8 cellular contexts compared by ENCODE assay signal in the genomic region with DNA sequence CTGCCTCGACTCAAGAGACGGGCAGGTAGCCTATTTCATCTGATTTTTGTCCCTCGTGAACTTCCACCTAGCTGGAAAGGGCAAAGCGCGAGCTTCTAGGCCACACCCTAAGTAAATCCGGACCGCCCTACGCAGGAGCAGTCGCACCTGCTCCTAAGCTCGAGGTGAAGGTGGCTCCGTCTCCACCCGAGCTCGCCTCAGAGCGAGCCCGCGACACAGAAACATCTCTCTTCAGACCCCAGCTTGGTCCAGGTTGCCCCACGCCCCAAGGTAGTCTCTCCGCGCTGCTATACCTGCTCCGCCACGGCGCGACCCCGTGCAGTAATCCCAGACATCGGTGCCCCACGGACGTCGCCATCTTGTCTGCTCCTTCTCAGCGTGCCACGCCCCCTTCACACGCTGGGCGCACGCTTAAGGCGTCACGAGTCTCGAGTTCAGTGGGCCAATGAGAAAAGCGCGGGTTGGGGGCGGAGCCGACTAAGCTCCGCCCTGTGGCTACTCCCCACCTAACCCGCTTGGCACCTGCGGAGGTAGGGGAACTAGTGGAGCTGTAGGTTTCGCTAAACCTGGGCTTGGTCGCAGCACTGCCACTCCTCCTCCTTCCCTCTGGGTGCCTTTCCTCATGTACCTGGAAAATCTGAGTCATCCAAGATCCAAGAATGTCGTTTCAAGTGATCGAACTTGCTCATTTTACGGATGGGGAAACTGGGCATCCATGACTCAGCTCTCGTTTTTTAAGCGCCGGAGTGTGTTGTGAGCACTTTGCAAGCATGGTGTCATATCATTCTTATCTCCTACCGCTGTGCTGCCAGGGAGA. TPM values are rescaled to one million over a fixed set of nuclear protein-coding genes. Genes with fewer than 3 reads are reported as not detected.
A peak's percentile ranks its signal among the peaks of the same experiment; 100 is the strongest.
DNase-seq lines count a peak whose midpoint lies in the region; ATAC-seq and TF ChIP-seq lines count a peak whose summit lies in the region.

A gene (minus strand): TSS at position 365 of the 817 bp plus-strand sequence. CDS start 7 bp downstream, at position 358.

- DNase-seq in DMS114 treated with DMSO at 0.1 percent for 48 hours (lab: John Stamatoyannopoulos, UW; ENCODE audit: unreplicated experiment) (peak; percentile 90), PC-9 (peak; percentile 98 to 99), erythroblast (lab: John Stamatoyannopoulos, UW) (peak; percentile 97 to 98)
- DNase-seq in Jurkat, Clone E6-1 (ENCODE audit: low read depth, low spot score), result peak; percentile 93
- DNase-seq in activated T-cell treated with anti-CD3 and anti-CD28 coated beads, Interleukin-2, amount 50 U/mL, for 24 hours, result peak; percentile 98
- DNase-seq in stimulated activated CD8-positive, alpha-beta memory T cell treated with anti-CD3 and anti-CD28 coated beads, Interleukin-7, amount 100 ng/mL, for 1 hour (ENCODE audit: low read depth in 2 of 2), result peak; percentile 93 to 94

- peak within 1 kb of the TSS; percentile 98 for H3K27ac ChIP-seq in PC-9

- peaks cover 44% of the 10 kb centered on the region for H3K4me1 Mint-ChIP-seq in activated T-cell treated with anti-CD3 and anti-CD28 coated beads, Interleukin-2, amount 50 U/mL, for 24 hours (ENCODE audit: low read depth)

- H3K4me1 ChIP-seq in PC-9 (replicated peaks; ENCODE audit: insufficient read depth) (peaks cover 28% of the 10 kb centered on the region), mucosa of stomach (ENCODE audit: control insufficient read depth, insufficient read depth, low read length) (peaks cover 21% of the 10 kb centered on the region)

- peak; percentile 95 for TF ChIP-seq POLR2A in erythroblast (IDR thresholded peaks at IDR 0.05; ENCODE audit: low read length)

- H3K27ac Mint-ChIP-seq in activated T-cell treated with anti-CD3 and anti-CD28 coated beads, Interleukin-2, amount 50 U/mL, for 24 hours, result peak within 1 kb of the TSS; percentile 97

- CTCF ChIA-PET in PC-9 (lab: Charles Lee), result interaction anchor here (0.6 to 1.6 kb wide), 3 partner anchors 12 to 308 kb away, joined by 4 to 11 read pairs (median 6); no protein-coding TSS in a partner anchor

- H3K79me2 ChIP-seq in PC-9 (ENCODE audit: low read depth), result peaks cover 47% of the 10 kb centered on the region

- no TSS peak for BruUV-seq in PC-9 (replicated peaks; lab: Mats Ljungman, UMichigan)

- H3K36me3 ChIP-seq in PC-9 (ENCODE audit: low read depth), result no peaks in the 10 kb centered on the region
- no peaks in the 10 kb centered on the region for H3K36me3 ChIP-seq in mucosa of stomach (ENCODE audit: control insufficient read depth, insufficient read depth, low read length)

- H3K36me3 Mint-ChIP-seq in activated T-cell treated with anti-CD3 and anti-CD28 coated beads, Interleukin-2, amount 50 U/mL, for 24 hours (ENCODE audit: low read depth), result peaks cover 25% of the 10 kb centered on the region

- peak within 1 kb of the TSS; percentile 98 for H3K4me3 ChIP-seq in Jurkat, Clone E6-1 (ENCODE audit: low read length)
- H3K4me3 ChIP-seq in PC-9 (peak within 1 kb of the TSS; percentile 79), mucosa of stomach (ENCODE audit: low read length) (peak within 1 kb of the TSS; percentile 37)

- peaks cover 11% of the 10 kb centered on the region; the same call in 1 of the 2 replicates for H4K20me1 ChIP-seq in PC-9 (ENCODE audit: insufficient read depth)

- H3K27me3 ChIP-seq in PC-9 (ENCODE audit: insufficient read depth, low read depth) (no peaks in the 10 kb centered on the region), mucosa of stomach (ENCODE audit: control insufficient read depth, insufficient read depth, low read length) (no peaks in the 10 kb centered on the region)

- POLR2A ChIA-PET in PC-9 (lab: Charles Lee; ENCODE audit: unreplicated experiment), result interaction anchor here (0.5 to 1.4 kb wide), 17 partner anchors 9 to 1466 kb away, joined by 3 to 16 read pairs (median 5); a partner anchor contains a TSS

- no peaks in the 10 kb centered on the region for H3K9me2 ChIP-seq in PC-9 (ENCODE audit: insufficient read depth)

- intact Hi-C loops in PC-9 (cut with micrococcal nuclease; ENCODE audit: unreplicated experiment), result loop anchor here (1.0 to 10.0 kb wide), 4 partner anchors 16 to 423 kb away; no protein-coding TSS in a partner anchor

- H3K4me2 ChIP-seq in PC-9, result peak within 1 kb of the TSS; percentile 94

- peak within 1 kb of the TSS; percentile 77 for H3K9ac ChIP-seq in mucosa of stomach (ENCODE audit: low read length)

- no peaks in the 10 kb centered on the region for H3K9me3 ChIP-seq in PC-9 (ENCODE audit: insufficient read depth, low read depth)
- H3K9me3 ChIP-seq in mucosa of stomach (ENCODE audit: control insufficient read depth, low read length), result no peaks in the 10 kb centered on the region

- H3F3A ChIP-seq in PC-9 (ENCODE audit: insufficient read depth, low read depth), result peaks cover 29% of the 10 kb centered on the region

- H3K27me3 Mint-ChIP-seq in activated T-cell treated with anti-CD3 and anti-CD28 coated beads, Interleukin-2, amount 50 U/mL, for 24 hours, result no peaks in the 10 kb centered on the region

- no peaks in the 10 kb centered on the region for H3K9me3 Mint-ChIP-seq in activated T-cell treated with anti-CD3 and anti-CD28 coated beads, Interleukin-2, amount 50 U/mL, for 24 hours

- no peak for TF ChIP-seq CTCF in PC-9 (conservative IDR thresholded peaks at IDR 0.05)

- H2AFZ ChIP-seq in PC-9, result peak within 1 kb of the TSS; percentile 78

- ATAC-seq in GM21576 (IDR thresholded peaks at IDR 0.05; ENCODE audit: unreplicated experiment), result peak; percentile 79

- peak within 1 kb of the TSS; percentile 95 for H3K4me3 Mint-ChIP-seq in activated T-cell treated with anti-CD3 and anti-CD28 coated beads, Interleukin-2, amount 50 U/mL, for 24 hours

RNA-seq across cellular contexts. Expression of the gene that starts here (rescaled TPM):
- 32.9 TPM for polyA plus RNA-seq in Jurkat, Clone E6-1 (2012; ENCODE audit: insufficient read depth, insufficient read length)
- 46.4 and 46.8 TPM in 2 replicates for total RNA-seq in PC-9 (2021)

Comparison
In these comparisons a context has a peak if more than half of its experiments do, and no peak if none do; other contexts are left out.
1. Peak in every context shown above with its lines: DNase-seq, ATAC-seq, H3K4me3 ChIP-seq and H3K27ac ChIP-seq.
2. H3K4me3 ChIP-seq: peak in every context shown above with its lines; median percentile 98 in Jurkat, Clone E6-1; 79 in PC-9; 37 in mucosa of stomach.